23 cellular contexts compared by ENCODE assay signal in the genomic region with DNA sequence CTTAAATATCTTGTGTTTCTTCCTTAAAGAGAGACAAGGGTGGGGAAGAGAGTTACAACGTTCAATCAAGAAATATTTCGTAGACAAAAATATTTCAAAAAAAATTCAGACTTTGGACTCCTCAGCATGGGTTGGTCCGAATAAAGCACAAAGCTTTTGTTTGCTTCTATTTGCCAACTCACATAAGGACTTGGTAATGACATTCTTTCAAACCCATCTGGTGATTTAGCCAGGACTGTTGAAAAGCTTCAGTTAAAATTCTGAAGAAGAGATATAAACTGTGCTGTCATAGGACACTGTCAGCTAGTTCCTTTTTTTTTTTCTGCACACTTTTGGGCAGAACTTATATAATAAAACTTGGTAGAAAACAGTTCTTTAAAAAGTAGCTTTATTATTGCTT.
"Had no signal": no experiment of that assay in that cellular context is flagged by ENCODE, and none has a peak within 500 bp of the region (broad histone marks: within the 10 kb centered on the region; RNA-seq: fewer than 3 reads in every experiment).

No MANE protein-coding gene starts in this region.

- H3K4me3 ChIP-seq: esophagus muscularis mucosa, heart right ventricle, lower lobe of right lung, prostate gland, right atrium auricular region, sigmoid colon, stomach, testis, tibial artery had no signal

- ATAC-seq: heart right ventricle; left ventricle myocardium superior; lower lobe of right lung; naive thymus-derived CD8-positive, alpha-beta T cell; stimulated activated effector memory CD8-positive, alpha-beta T cell treated with anti-CD3 and anti-CD28 coated beads, Interleukin-12 subunit alpha, Interleukin-12 subunit beta, amount 100 ng/mL, for 72 hours had no signal

- H3K9me3 ChIP-seq: esophagus muscularis mucosa, heart right ventricle, lower lobe of right lung, prostate gland, right atrium auricular region, stomach, testis, tibial artery had no signal

- H3K4me1 ChIP-seq: esophagus muscularis mucosa, heart right ventricle, lower lobe of right lung, prostate gland, right atrium auricular region, sigmoid colon, stomach, testis, tibial artery had no signal

- FAIRE-seq: endothelial cell of umbilical vein, islet of Langerhans had no signal

- H3K36me3 ChIP-seq: esophagus muscularis mucosa, heart right ventricle, lower lobe of right lung, prostate gland, right atrium auricular region, sigmoid colon, stomach, tibial artery had no signal

- DNase-seq: effector CD8-positive, alpha-beta T cell; endodermal cell; foreskin melanocyte; glutamatergic neuron; heart right ventricle; left ventricle myocardium superior; lower lobe of right lung; naive thymus-derived CD8-positive, alpha-beta T cell; nephron progenitor cell; nucleus accumbens; sigmoid colon; stimulated activated CD4-positive, alpha-beta T cell treated with anti-CD3 and anti-CD28 coated beads, Interleukin-2, amount 100 ng/mL, for 24 hours; stimulated activated CD4-positive, alpha-beta T cell treated with anti-CD3 and anti-CD28 coated beads, Interleukin-4, amount 100 ng/mL, for 24 hours; stimulated activated naive CD4-positive, alpha-beta T cell treated with Interleukin-2 at 50 U/mL for 16 hours; stomach; testis; tibial artery had no signal

- H3K27me3 ChIP-seq: esophagus muscularis mucosa, heart right ventricle, right atrium auricular region, sigmoid colon, stomach, testis, tibial artery had no signal

- H3K27ac ChIP-seq: esophagus muscularis mucosa, heart right ventricle, lower lobe of right lung, prostate gland, right atrium auricular region, sigmoid colon, stomach, testis, tibial artery had no signal
